Comparison of ENCODE assay signal across 20 cellular contexts in the genomic region with DNA sequence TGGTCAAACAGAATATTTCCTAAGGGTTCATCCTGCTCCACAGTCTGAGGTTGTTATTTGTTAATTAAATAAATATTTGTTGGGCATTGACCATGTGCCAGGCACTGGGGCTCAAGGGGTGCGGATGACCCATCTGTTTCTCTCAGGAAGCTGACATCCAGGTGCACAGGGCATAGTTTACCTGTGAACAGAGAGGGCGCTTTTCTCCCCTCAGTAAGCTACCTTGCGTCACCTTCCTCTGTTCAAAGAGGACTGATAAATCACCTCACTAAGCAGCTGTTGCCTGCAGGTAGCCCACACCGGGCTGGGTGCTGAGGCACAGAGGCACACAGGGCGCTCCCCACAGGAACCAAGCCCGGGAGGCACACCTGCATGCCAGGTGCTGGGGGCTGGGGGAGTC. TPM values are rescaled to one million over a fixed set of nuclear protein-coding genes. Genes with fewer than 3 reads are reported as not detected.
DNase-seq lines count a peak whose midpoint lies in the region; ATAC-seq, FAIRE-seq and TF ChIP-seq lines count a peak whose summit lies in the region.
"Had no signal": no experiment of that assay in that cellular context is flagged by ENCODE, and none has a peak within 500 bp of the region (broad histone marks: within the 10 kb centered on the region; RNA-seq: fewer than 3 reads in every experiment).

No MANE protein-coding gene starts in this region.

- H3K9me3 ChIP-seq in mammary epithelial cell (replicated peaks; ENCODE audit: insufficient read depth, low read length): no peaks in the 10 kb centered on the region
- H3K9me3 ChIP-seq in H1 (ENCODE audit: insufficient read depth in 2 of 2, low read depth in 1 of 2, low read length in 1 of 2): no peaks in the 10 kb centered on the region; a peak in 1 of 4 replicates
- H3K9me3 ChIP-seq in naive thymus-derived CD4-positive, alpha-beta T cell (ENCODE audit: control insufficient read depth in 2 of 3, low read length in 3 of 3): peaks cover 0 to 5% (median 0%) of the 10 kb centered on the region in 3 experiments
- peaks cover 0 to 5% of the 10 kb centered on the region in 2 donors for H3K9me3 ChIP-seq in kidney (ENCODE audit: control insufficient read depth in 1 of 2, low read length in 2 of 2)
- H3K9me3 ChIP-seq: right lobe of liver had no signal

- FAIRE-seq in H1 (lab: Jason Lieb, UNC) (no peak), kidney (lab: Jason Lieb, UNC) (no peak), GM12891 (lab: Jason Lieb, UNC) (no peak)
- FAIRE-seq: A549 had no signal

- H3K79me2 ChIP-seq in mammary epithelial cell (ENCODE audit: insufficient read depth, low read length) (no peaks in the 10 kb centered on the region), H1 (ENCODE audit: control insufficient read depth in 1 of 2, insufficient read depth in 2 of 2, low read length in 2 of 2) (no peaks in the 10 kb centered on the region)

- H3K27me3 ChIP-seq in mammary epithelial cell (ENCODE audit: insufficient read depth, low read length) (peaks cover 6% of the 10 kb centered on the region), H1 (replicated peaks in 1 of 4; ENCODE audit: control insufficient read depth in 3 of 4, extremely low read depth in 1 of 4, insufficient read depth in 3 of 4, low read length in 3 of 4) (no peaks in the 10 kb centered on the region)
- no peaks in the 10 kb centered on the region for H3K27me3 ChIP-seq in naive thymus-derived CD4-positive, alpha-beta T cell (ENCODE audit: control insufficient read depth in 2 of 2, insufficient read depth in 2 of 2, low read length in 2 of 2)
- H3K27me3 ChIP-seq: neural progenitor cell, right lobe of liver had no signal

- in situ Hi-C loops in mammary epithelial cell (cut with MboI; ENCODE audit: low sequenced_read_pairs in 2 of 2): no loop called here

- dilution Hi-C loops in mammary epithelial cell (cut with HindIII; ENCODE audit: low sequenced_read_pairs): no loop called here

- TF ChIP-seq POLR2A in H1 (IDR thresholded peaks at IDR 0.05; ENCODE audit: control extremely low read depth in 1 of 2, low read depth in 2 of 2, low read length in 2 of 2) (no peak), GM12891 (IDR thresholded peaks at IDR 0.05; ENCODE audit: low read depth, low read length) (no peak)

- no peak overlapping the region for H2BK12ac ChIP-seq in H1 (ENCODE audit: low read depth, low read length)

- peak; percentile 12 to 29; a peak in 3 of 4 replicates for TF ChIP-seq RAD21 in H1 (IDR thresholded peaks at IDR 0.05 in 1 of 2, conservative IDR thresholded peaks at IDR 0.05 in 1 of 2; ENCODE audit: low read depth in 2 of 2, low read length in 2 of 2)

- no peak overlapping the region for H3K4me3 ChIP-seq in mammary epithelial cell (replicated peaks in 1 of 3; ENCODE audit: insufficient read depth in 1 of 3, low read depth in 2 of 3, low read length in 3 of 3)
- no peak overlapping the region for H3K4me3 ChIP-seq in H1 (ENCODE audit: extremely low read depth in 1 of 4, insufficient read depth in 2 of 4, low read depth in 3 of 4, low read length in 4 of 4)
- no peak overlapping the region for H3K4me3 ChIP-seq in naive thymus-derived CD4-positive, alpha-beta T cell (ENCODE audit: low read length)
- no peak overlapping the region for H3K4me3 ChIP-seq in kidney (ENCODE audit: low read length in 2 of 2)
- H3K4me3 ChIP-seq: A549, neural progenitor cell, right lobe of liver had no signal

- no peak overlapping the region for H4K5ac ChIP-seq in H1 (ENCODE audit: insufficient read length, low read depth, low read length)

- H2BK120ac ChIP-seq in H1 (replicated peaks; ENCODE audit: low read depth, low read length): no peak overlapping the region

- no TSS peak for BruUV-seq in MCF 10A (replicated peaks; lab: Mats Ljungman, UMichigan)
- no TSS peak for BruUV-seq in mammary epithelial cell (replicated peaks; lab: Mats Ljungman, UMichigan)

- H2AFZ ChIP-seq in mammary epithelial cell (ENCODE audit: low read depth, low read length): no peak overlapping the region
- 0 out of 2 replicates have a peak overlapping the region, but pooled peaks have one; percentile 47 for H2AFZ ChIP-seq in H1 (ENCODE audit: low read length)
- H2AFZ ChIP-seq: neural progenitor cell had no signal

- H3K79me1 ChIP-seq in H1 (ENCODE audit: low read depth, low read length): no peaks in the 10 kb centered on the region

- H3K23me2 ChIP-seq in H1 (ENCODE audit: low read depth, low read length): no peaks in the 10 kb centered on the region

- 84% methylated on average over 6 of the region's 6 CpGs for WGBS in mammary epithelial cell (ENCODE audit: low coverage, missing lambda C conversion rate)
- 58% methylated on average over 6 of the region's 6 CpGs; no CpG with 5 or more reads in 1 of the 2 experiments for WGBS in H1 (ENCODE audit: extremely low coverage in 1 of 2, insufficient coverage in 1 of 2, insufficient read length in 1 of 2, insufficient replicate concordance in 2 of 2, low coverage in 1 of 2, low lambda C conversion rate in 2 of 2, missing lambda C conversion rate in 1 of 2), 2 experiments

- H3K9ac ChIP-seq in mammary epithelial cell (ENCODE audit: insufficient read depth, low read length) (no peak overlapping the region), H1 (replicated peaks in 1 of 4; ENCODE audit: extremely low read depth in 1 of 4, low read depth in 3 of 4, low read length in 3 of 4) (no peak overlapping the region), kidney (ENCODE audit: low read length in 2 of 2) (no peak overlapping the region)
- H3K9ac ChIP-seq: neural progenitor cell had no signal

- no peak overlapping the region for H2BK15ac ChIP-seq in H1 (ENCODE audit: low read length)

- H3K4me1 ChIP-seq in mammary epithelial cell (ENCODE audit: insufficient read depth, low read length): no peaks in the 10 kb centered on the region
- peaks cover 0 to 8% (median 3%) of the 10 kb centered on the region in 4 experiments; a peak in 3 of 7 replicates for H3K4me1 ChIP-seq in H1 (replicated peaks in 1 of 4; ENCODE audit: control insufficient read depth in 3 of 4, insufficient read depth in 4 of 4, low read length in 3 of 4)
- H3K4me1 ChIP-seq in naive thymus-derived CD4-positive, alpha-beta T cell (ENCODE audit: control insufficient read depth in 2 of 2, insufficient read depth in 2 of 2, low read length in 2 of 2): peaks cover 0 to 14% of the 10 kb centered on the region in 2 donors
- H3K4me1 ChIP-seq in kidney (ENCODE audit: control insufficient read depth in 1 of 2, insufficient read depth in 1 of 2, low read depth in 1 of 2, low read length in 2 of 2): peaks cover 10 to 21% of the 10 kb centered on the region in 2 donors
- H3K4me1 ChIP-seq: A549, neural progenitor cell, right lobe of liver had no signal

- H3K27me3 Mint-ChIP-seq in MCF 10A (ENCODE audit: insufficient read depth, unreplicated experiment): no peaks in the 10 kb centered on the region
- H3K27me3 Mint-ChIP-seq in naive thymus-derived CD4-positive, alpha-beta T cell: peaks cover 0 to 20% (median 0%) of the 10 kb centered on the region in 5 donors
- H3K27me3 Mint-ChIP-seq: activated naive CD8-positive, alpha-beta T cell treated with anti-CD3 and anti-CD28 coated beads for 36 hours; activated T-cell treated with anti-CD3 and anti-CD28 coated beads, Interleukin-2, amount 50 U/mL, for 24 hours had no signal

- no peak overlapping the region for H4K8ac ChIP-seq in H1 (ENCODE audit: extremely low read depth, insufficient read depth, low read length)

- H3K4ac ChIP-seq in H1 (replicated peaks; ENCODE audit: insufficient read length, low read depth, low read length): no peak overlapping the region

- H3K23ac ChIP-seq in H1 (ENCODE audit: insufficient read length): no peak overlapping the region

- POLR2A ChIA-PET in MCF 10A (lab: Yijun Ruan, JAX) (interaction anchor here (0.6 to 2.9 kb wide), 6 partner anchors 10 to 73 kb away, joined by 3 to 22 read pairs (median 8); no protein-coding TSS in a partner anchor), H1 (lab: Charles Lee; ENCODE audit: partially characterized antibody) (no interaction called here)
- POLR2A ChIA-PET in naive thymus-derived CD4-positive, alpha-beta T cell (lab: Charles Lee): interaction anchor here (0.6 kb wide), 1 partner anchor 9 kb away, joined by 3 read pairs; no protein-coding TSS in a partner anchor

- H2BK20ac ChIP-seq in H1 (ENCODE audit: low read length): no peak overlapping the region

- H3K27ac Mint-ChIP-seq in MCF 10A (ENCODE audit: low read depth, unreplicated experiment): no peak overlapping the region
- no peak overlapping the region for H3K27ac Mint-ChIP-seq in naive thymus-derived CD4-positive, alpha-beta T cell
- H3K27ac Mint-ChIP-seq: activated naive CD8-positive, alpha-beta T cell treated with anti-CD3 and anti-CD28 coated beads for 36 hours; activated T-cell treated with anti-CD3 and anti-CD28 coated beads, Interleukin-2, amount 50 U/mL, for 24 hours; CD8-positive, alpha-beta memory T cell; neural progenitor cell had no signal

- H2BK5ac ChIP-seq in H1 (ENCODE audit: low read depth, low read length): no peak overlapping the region

- H4K91ac ChIP-seq in H1 (replicated peaks; ENCODE audit: insufficient read length, low read length): no peak overlapping the region

- H3K4me2 ChIP-seq in mammary epithelial cell (ENCODE audit: insufficient read depth, low read depth, low read length) (no peak overlapping the region), H1 (ENCODE audit: insufficient read depth in 1 of 2, low read depth in 2 of 2, low read length in 2 of 2) (no peak overlapping the region)
- H3K4me2 ChIP-seq: A549, neural progenitor cell had no signal

- CTCF ChIA-PET in MCF 10A (lab: Yijun Ruan, JAX): interaction anchor here (0.6 to 2.3 kb wide), 16 partner anchors 16 to 441 kb away, joined by 3 to 8 read pairs (median 3); a partner anchor contains a TSS
- CTCF ChIA-PET in mammary epithelial cell (lab: Charles Lee; ENCODE audit: low non-redundant PET): no interaction called here
- CTCF ChIA-PET in H1 (lab: Charles Lee; ENCODE audit: partially characterized antibody): interaction anchor here (0.7 to 4.5 kb wide), 7 partner anchors 9 to 340 kb away, joined by 3 to 16 read pairs (median 3); no protein-coding TSS in a partner anchor
- CTCF ChIA-PET in naive thymus-derived CD4-positive, alpha-beta T cell (lab: Charles Lee): no interaction called here

- H3K36me3 ChIP-seq in mammary epithelial cell (ENCODE audit: insufficient read depth, low read length) (no peaks in the 10 kb centered on the region), H1 (ENCODE audit: control insufficient read depth in 2 of 4, insufficient read depth in 4 of 4, low read length in 3 of 4) (no peaks in the 10 kb centered on the region), kidney (ENCODE audit: control insufficient read depth in 1 of 2, insufficient read depth in 2 of 2, low read length in 2 of 2) (no peaks in the 10 kb centered on the region)
- no peaks in the 10 kb centered on the region for H3K36me3 ChIP-seq in naive thymus-derived CD4-positive, alpha-beta T cell (ENCODE audit: control insufficient read depth in 2 of 3, insufficient read depth in 3 of 3, low read length in 3 of 3)
- H3K36me3 ChIP-seq: neural progenitor cell, right lobe of liver had no signal

- intact Hi-C loops in MCF 10A (cut with micrococcal nuclease): loop anchor here (5.0 kb wide), 3 partner anchors 42 to 72 kb away; a partner anchor contains a TSS
- intact Hi-C loops in mammary epithelial cell (cut with micrococcal nuclease): no loop called here
- intact Hi-C loops in naive thymus-derived CD4-positive, alpha-beta T cell (cut with micrococcal nuclease): no loop called here
- intact Hi-C loops in kidney (cut with DNase I): no loop called here

- no peaks in the 10 kb centered on the region for H3K9me3 Mint-ChIP-seq in MCF 10A (ENCODE audit: unreplicated experiment)
- H3K9me3 Mint-ChIP-seq in naive thymus-derived CD4-positive, alpha-beta T cell: peaks cover 0 to 6% (median 0%) of the 10 kb centered on the region in 11 donors

- no peaks in the 10 kb centered on the region for H3K36me3 Mint-ChIP-seq in MCF 10A (ENCODE audit: insufficient read depth, unreplicated experiment)
- peaks cover 0 to 8% (median 7%) of the 10 kb centered on the region in 5 donors for H3K36me3 Mint-ChIP-seq in naive thymus-derived CD4-positive, alpha-beta T cell

- ATAC-seq in naive thymus-derived CD4-positive, alpha-beta T cell: peak; percentile 26
- ATAC-seq in HG02981 (IDR thresholded peaks at IDR 0.05; ENCODE audit: unreplicated experiment): no peak

- H3K14ac ChIP-seq in H1 (ENCODE audit: insufficient read length): no peak overlapping the region

- H3K4me1 Mint-ChIP-seq in MCF 10A (ENCODE audit: insufficient read depth, unreplicated experiment): peaks cover 67% of the 10 kb centered on the region
- peaks cover 5 to 64% (median 35%) of the 10 kb centered on the region in 7 donors for H3K4me1 Mint-ChIP-seq in naive thymus-derived CD4-positive, alpha-beta T cell

- TF ChIP-seq CTCF in MCF 10A (IDR thresholded peaks at IDR 0.05; ENCODE audit: unreplicated experiment) (no peak), mammary epithelial cell (conservative IDR thresholded peaks at IDR 0.05 in 1 of 2, IDR thresholded peaks at IDR 0.05 in 1 of 2; ENCODE audit: extremely low read depth in 1 of 2, insufficient read depth in 1 of 2, low read depth in 1 of 2, low read length in 2 of 2) (no peak), H1 (IDR thresholded peaks at IDR 0.05; ENCODE audit: control extremely low read depth in 1 of 3, insufficient read depth in 1 of 3, low read depth in 1 of 3, low read length in 3 of 3) (peak in 2 of 3 experiments; percentile 33 to 61; a peak in 3 of 4 replicates), kidney (IDR thresholded peaks at IDR 0.05; ENCODE audit: borderline replicate concordance, extremely low read depth, insufficient read depth) (no peak)

- no peak overlapping the region for H2AK5ac ChIP-seq in H1 (ENCODE audit: low read depth, low read length)

- H4K20me1 ChIP-seq in mammary epithelial cell (ENCODE audit: insufficient read depth, low read length): no peaks in the 10 kb centered on the region
- no peaks in the 10 kb centered on the region for H4K20me1 ChIP-seq in H1 (replicated peaks in 1 of 2; ENCODE audit: control insufficient read depth in 1 of 2, insufficient read depth in 2 of 2, low read length in 2 of 2)

- H3K27ac ChIP-seq in mammary epithelial cell (ENCODE audit: insufficient read depth, low read depth, low read length): no peak overlapping the region
- no peak overlapping the region for H3K27ac ChIP-seq in H1 (ENCODE audit: low read depth, low read length)
- H3K27ac ChIP-seq in naive thymus-derived CD4-positive, alpha-beta T cell (ENCODE audit: low read depth, low read length): no peak overlapping the region
- H3K27ac ChIP-seq in kidney (ENCODE audit: low read depth in 2 of 2, low read length in 2 of 2): no peak overlapping the region
- H3K27ac ChIP-seq: neural progenitor cell had no signal

- DNase-seq in MCF 10A (ENCODE audit: unreplicated experiment) (peak; percentile 67), mammary epithelial cell (no peak), H1 (ENCODE audit: low read depth in 1 of 2, low spot score in 2 of 2) (no peak), kidney (no peak), OCI-M2 (lab: John Stamatoyannopoulos, UW; ENCODE audit: unreplicated experiment) (no peak), GM12891 (ENCODE audit: insufficient read length, low spot score) (no peak)
- DNase-seq in naive thymus-derived CD4-positive, alpha-beta T cell: peak in 2 of 9 donors; percentile 19 to 21
- DNase-seq: activated naive CD8-positive, alpha-beta T cell treated with anti-CD3 and anti-CD28 coated beads for 36 hours; activated T-cell treated with anti-CD3 and anti-CD28 coated beads, Interleukin-2, amount 50 U/mL, for 24 hours; CD8-positive, alpha-beta memory T cell; effector CD8-positive, alpha-beta T cell; GOT3; NCI-H2081 treated with DMSO at 0.1 percent for 48 hours; SIG-M5; stimulated activated CD4-positive, alpha-beta T cell treated with anti-CD3 and anti-CD28 coated beads, Interleukin-4, amount 100 ng/mL, for 1 hour; trophoblast cell had no signal

- H3K56ac ChIP-seq in H1 (replicated peaks; ENCODE audit: insufficient read length, low read depth, low read length): no peak overlapping the region

- H3K4me3 Mint-ChIP-seq in MCF 10A (ENCODE audit: unreplicated experiment): no peak overlapping the region
- H3K4me3 Mint-ChIP-seq in naive thymus-derived CD4-positive, alpha-beta T cell: no peak overlapping the region
- H3K4me3 Mint-ChIP-seq: activated naive CD8-positive, alpha-beta T cell treated with anti-CD3 and anti-CD28 coated beads for 36 hours; activated T-cell treated with anti-CD3 and anti-CD28 coated beads, Interleukin-2, amount 50 U/mL, for 24 hours; CD8-positive, alpha-beta memory T cell; neural progenitor cell had no signal

- no peak overlapping the region for H3K18ac ChIP-seq in H1 (ENCODE audit: extremely low read depth, low read length)

- TF ChIP-seq EP300 in H1 (IDR thresholded peaks at IDR 0.05; ENCODE audit: borderline replicate concordance in 1 of 2, low read depth in 2 of 2, low read length in 2 of 2): no peak

RNA-seq across cellular contexts. Expression of a gene that starts 41.6 kb away (rescaled TPM):
- 21.0 and 21.7 TPM in 2 replicates for total RNA-seq in MCF 10A (2022)
- total RNA-seq in mammary epithelial cell: 1 to 10 TPM in 1 of 2 donors, under 1 TPM in 1; 0.33 to 2.0 TPM
- 0.20 TPM for polyA plus RNA-seq in mammary epithelial cell
- polyA minus RNA-seq in mammary epithelial cell: not detected
- 0.42 and 0.65 TPM in 2 replicates for total RNA-seq in H1 (2021; fragmentation: NEBNext Ultra II Directional; extraction: Animal tissue kit (Norgen Biotek cat#: 25700))
- 0.11 and 0.27 TPM in 2 replicates for polyA plus RNA-seq in H1 (2011; rRNA removed)
- 0.19 TPM for polyA plus RNA-seq in H1 (2011; cell fraction: cytosol; rRNA removed)
- 0.30 TPM for polyA plus RNA-seq in H1 (2011; cell fraction: nucleus; rRNA removed)
- polyA plus RNA-seq in H1 (2012, experiment 1 of 2): 0.20 to 0.33 TPM (median 0.31 TPM) in 4 replicates
- polyA plus RNA-seq in H1 (2012, experiment 2 of 2): 0.25 TPM
- 0.26 TPM for polyA plus RNA-seq in H1 (2013, experiment 1 of 2)
- 0.28 TPM for polyA plus RNA-seq in H1 (2013, experiment 2 of 2)
- 0.24 and 0.32 TPM in 2 replicates for polyA minus RNA-seq in H1 (2011; rRNA and poly(A)+ RNA removed)
- polyA minus RNA-seq in H1 (2011; cell fraction: cytosol; rRNA and poly(A)+ RNA removed): 0.15 TPM
- polyA minus RNA-seq in H1 (2011; cell fraction: nucleus; rRNA and poly(A)+ RNA removed): 0.70 TPM
- 10 to 100 TPM in 2 of 5 experiments, 1 to 10 TPM in 2, under 1 TPM in 1; 0.19 to 11.5 (median 6.1) TPM for total RNA-seq in naive thymus-derived CD4-positive, alpha-beta T cell
- 1 to 10 TPM; 1.3 to 3.5 TPM for polyA plus RNA-seq in naive thymus-derived CD4-positive, alpha-beta T cell
- total RNA-seq in kidney: 10.7 TPM
- 1.7 TPM for polyA plus RNA-seq in kidney (ENCODE audit: insufficient read depth, low read depth, low replicate concordance)
- polyA plus RNA-seq in GM12891 (2012; ENCODE audit: low read depth, missing spikeins): 0.21 TPM

Comparison
In these comparisons a context has a peak if more than half of its experiments do, and no peak if none do; other contexts are left out.
1. CTCF ChIA-PET loops: an anchor here in MCF 10A (0.6 to 2.3 kb wide) and H1 (0.7 to 4.5 kb wide); none called in mammary epithelial cell and naive thymus-derived CD4-positive, alpha-beta T cell.
2. CTCF ChIP-seq: peak in H1 (2 of 3); none in MCF 10A (single experiment), mammary epithelial cell (0 of 2) and kidney (single experiment).